ENCODE assay signal across 8 cellular contexts in genomic region chr1:171252482-171252881, GRCh38. TPM values are rescaled to one million over a fixed set of nuclear protein-coding genes. Genes with fewer than 3 reads are reported as not detected.
DNase-seq lines count a peak whose midpoint lies in the region; ATAC-seq and TF ChIP-seq lines count a peak whose summit lies in the region.

No MANE protein-coding gene starts in this region.

- H3K27ac Mint-ChIP-seq in activated CD4-positive, alpha-beta T cell treated with anti-CD3 and anti-CD28 coated beads, Interleukin-2, amount 10 ng/mL, durations not matched to agents 7 days and 5 days = no peak overlapping the region
- H3K27ac Mint-ChIP-seq in stimulated activated effector memory CD8-positive, alpha-beta T cell treated with anti-CD3 and anti-CD28 coated beads, Interleukin-12 subunit alpha, Interleukin-12 subunit beta, amount 100 ng/mL, for 72 hours = no peak overlapping the region

- no peak overlapping the region for H3K4me3 Mint-ChIP-seq in activated CD4-positive, alpha-beta T cell treated with anti-CD3 and anti-CD28 coated beads, Interleukin-2, amount 10 ng/mL, durations not matched to agents 7 days and 5 days
- peak overlapping the region; percentile 67 for H3K4me3 Mint-ChIP-seq in stimulated activated effector memory CD8-positive, alpha-beta T cell treated with anti-CD3 and anti-CD28 coated beads, Interleukin-12 subunit alpha, Interleukin-12 subunit beta, amount 100 ng/mL, for 72 hours

- H3K9me3 Mint-ChIP-seq in activated CD4-positive, alpha-beta T cell treated with anti-CD3 and anti-CD28 coated beads, Interleukin-2, amount 10 ng/mL, durations not matched to agents 7 days and 5 days = no peaks in the 10 kb centered on the region
- no peaks in the 10 kb centered on the region for H3K9me3 Mint-ChIP-seq in stimulated activated effector memory CD8-positive, alpha-beta T cell treated with anti-CD3 and anti-CD28 coated beads, Interleukin-12 subunit alpha, Interleukin-12 subunit beta, amount 100 ng/mL, for 72 hours

- ATAC-seq in HG02610 (IDR thresholded peaks at IDR 0.05; ENCODE audit: unreplicated experiment) = peak; percentile 86
- peak; percentile 42 for ATAC-seq in stimulated activated effector memory CD8-positive, alpha-beta T cell treated with anti-CD3 and anti-CD28 coated beads, Interleukin-12 subunit alpha, Interleukin-12 subunit beta, amount 100 ng/mL, for 72 hours

- peaks cover 10% of the 10 kb centered on the region for H3K4me1 Mint-ChIP-seq in activated CD4-positive, alpha-beta T cell treated with anti-CD3 and anti-CD28 coated beads, Interleukin-2, amount 10 ng/mL, durations not matched to agents 7 days and 5 days
- H3K4me1 Mint-ChIP-seq in stimulated activated effector memory CD8-positive, alpha-beta T cell treated with anti-CD3 and anti-CD28 coated beads, Interleukin-12 subunit alpha, Interleukin-12 subunit beta, amount 100 ng/mL, for 72 hours = peaks cover 13% of the 10 kb centered on the region

- peaks cover 45% of the 10 kb centered on the region for H3K27me3 Mint-ChIP-seq in activated CD4-positive, alpha-beta T cell treated with anti-CD3 and anti-CD28 coated beads, Interleukin-2, amount 10 ng/mL, durations not matched to agents 7 days and 5 days

- POLR2A ChIA-PET in activated CD4-positive, alpha-beta T cell treated with anti-CD3 and anti-CD28 coated beads, Interleukin-2, amount 10 ng/mL, durations not matched to agents 7 days and 5 days (lab: Charles Lee) = no interaction called here

- no peaks in the 10 kb centered on the region for H3K36me3 Mint-ChIP-seq in activated CD4-positive, alpha-beta T cell treated with anti-CD3 and anti-CD28 coated beads, Interleukin-2, amount 10 ng/mL, durations not matched to agents 7 days and 5 days (ENCODE audit: low read depth)
- H3K36me3 Mint-ChIP-seq in stimulated activated effector memory CD8-positive, alpha-beta T cell treated with anti-CD3 and anti-CD28 coated beads, Interleukin-12 subunit alpha, Interleukin-12 subunit beta, amount 100 ng/mL, for 72 hours = no peaks in the 10 kb centered on the region

- CTCF ChIA-PET in activated CD4-positive, alpha-beta T cell treated with anti-CD3 and anti-CD28 coated beads, Interleukin-2, amount 10 ng/mL, durations not matched to agents 7 days and 5 days (lab: Charles Lee) = no interaction called here

- no peak for TF ChIP-seq POLR2A in erythroblast (IDR thresholded peaks at IDR 0.05; ENCODE audit: low read length)

- DNase-seq in activated CD4-positive, alpha-beta T cell treated with anti-CD3 and anti-CD28 coated beads, Interleukin-2, amount 10 ng/mL, durations not matched to agents 7 days and 5 days = peak; percentile 17
- no peak for DNase-seq in activated CD4-positive, alpha-beta T cell treated with anti-CD3 and anti-CD28 coated beads for 48 hours
- DNase-seq in NCI-H187 treated with DMSO at 0.1 percent for 48 hours (lab: John Stamatoyannopoulos, UW) (peak; percentile 48), erythroblast (lab: John Stamatoyannopoulos, UW) (no peak), T1000 (lab: John Stamatoyannopoulos, UW) (no peak), cerebellum (ENCODE audit: low spot score) (no peak)
- no peak for DNase-seq in stimulated activated effector memory CD8-positive, alpha-beta T cell treated with anti-CD3 and anti-CD28 coated beads, Interleukin-12 subunit alpha, Interleukin-12 subunit beta, amount 100 ng/mL, for 72 hours (ENCODE audit: low spot score in 2 of 2)

RNA-seq across cellular contexts. Expression of gene FMO1, which starts 4.2 kb away (rescaled TPM):
- not detected for total RNA-seq in activated CD4-positive, alpha-beta T cell treated with anti-CD3 and anti-CD28 coated beads, Interleukin-2, amount 10 ng/mL, durations not matched to agents 7 days and 5 days
- total RNA-seq in cerebellum = 2.7 TPM

Comparison
In these comparisons a context has a peak if more than half of its experiments do, and no peak if none do; other contexts are left out.
1. DNase-seq: peak in activated CD4-positive, alpha-beta T cell treated with anti-CD3 and anti-CD28 coated beads, Interleukin-2, amount 10 ng/mL, durations not matched to agents 7 days and 5 days (single experiment) and NCI-H187 treated with DMSO at 0.1 percent for 48 hours (single experiment); none in activated CD4-positive, alpha-beta T cell treated with anti-CD3 and anti-CD28 coated beads for 48 hours (single experiment), stimulated activated effector memory CD8-positive, alpha-beta T cell treated with anti-CD3 and anti-CD28 coated beads, Interleukin-12 subunit alpha, Interleukin-12 subunit beta, amount 100 ng/mL, for 72 hours (0 of 2), erythroblast (0 of 2), T1000 (single experiment) and cerebellum (single experiment).